Comparison of ENCODE assay signal across 2 cellular contexts in the genomic region with DNA sequence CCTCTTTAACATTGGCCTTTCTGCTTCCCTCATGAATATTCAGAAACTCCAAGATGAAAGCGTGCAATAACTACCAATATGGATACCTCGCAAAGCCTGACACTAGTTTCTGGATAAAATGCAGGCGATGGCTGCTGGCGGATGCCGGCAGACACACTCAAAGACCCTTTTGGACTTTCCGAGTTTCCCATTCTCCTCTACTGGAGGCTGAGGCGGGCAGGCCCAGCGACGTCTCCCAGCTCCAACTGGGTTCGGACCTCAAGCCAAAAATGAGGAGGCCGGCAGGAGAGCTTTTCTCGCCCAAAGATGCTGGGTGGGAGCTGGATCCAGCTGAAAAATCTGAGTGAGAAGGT.
TF ChIP-seq lines count a peak whose summit lies in the region.

No MANE protein-coding gene starts in this region.

TF ChIP-seq in K562, 482 proteins besides CTCF, POLR2A, EP300 and RAD21:
- TF ChIP-seq, protein P1, sequence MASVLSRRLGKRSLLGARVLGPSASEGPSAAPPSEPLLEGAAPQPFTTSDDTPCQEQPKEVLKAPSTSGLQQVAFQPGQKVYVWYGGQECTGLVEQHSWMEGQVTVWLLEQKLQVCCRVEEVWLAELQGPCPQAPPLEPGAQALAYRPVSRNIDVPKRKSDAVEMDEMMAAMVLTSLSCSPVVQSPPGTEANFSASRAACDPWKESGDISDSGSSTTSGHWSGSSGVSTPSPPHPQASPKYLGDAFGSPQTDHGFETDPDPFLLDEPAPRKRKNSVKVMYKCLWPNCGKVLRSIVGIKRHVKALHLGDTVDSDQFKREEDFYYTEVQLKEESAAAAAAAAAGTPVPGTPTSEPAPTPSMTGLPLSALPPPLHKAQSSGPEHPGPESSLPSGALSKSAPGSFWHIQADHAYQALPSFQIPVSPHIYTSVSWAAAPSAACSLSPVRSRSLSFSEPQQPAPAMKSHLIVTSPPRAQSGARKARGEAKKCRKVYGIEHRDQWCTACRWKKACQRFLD (CRISPR knock-in tag; IDR thresholded peaks at IDR 0.05), result 0 out of 2 replicates have a peak, but pooled peaks have one; percentile 9
- no peak for TF ChIP-seq TBL1XR1 (IDR thresholded peaks at IDR 0.05; ENCODE audit: low read length in 2 of 2)
- TF ChIP-seq, protein P2, sequence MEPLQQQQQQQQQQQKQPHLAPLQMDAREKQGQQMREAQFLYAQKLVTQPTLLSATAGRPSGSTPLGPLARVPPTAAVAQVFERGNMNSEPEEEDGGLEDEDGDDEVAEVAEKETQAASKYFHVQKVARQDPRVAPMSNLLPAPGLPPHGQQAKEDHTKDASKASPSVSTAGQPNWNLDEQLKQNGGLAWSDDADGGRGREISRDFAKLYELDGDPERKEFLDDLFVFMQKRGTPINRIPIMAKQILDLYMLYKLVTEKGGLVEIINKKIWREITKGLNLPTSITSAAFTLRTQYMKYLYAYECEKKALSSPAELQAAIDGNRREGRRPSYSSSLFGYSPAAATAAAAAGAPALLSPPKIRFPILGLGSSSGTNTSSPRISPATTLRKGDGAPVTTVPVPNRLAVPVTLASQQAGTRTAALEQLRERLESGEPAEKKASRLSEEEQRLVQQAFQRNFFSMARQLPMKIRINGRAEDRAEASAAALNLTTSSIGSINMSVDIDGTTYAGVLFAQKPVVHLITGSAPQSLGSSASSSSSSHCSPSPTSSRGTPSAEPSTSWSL (CRISPR knock-in tag; IDR thresholded peaks at IDR 0.05; ENCODE audit: borderline replicate concordance), result no peak
- peak in 1 of 2 experiments; percentile 26; a peak in 2 of 4 replicates for TF ChIP-seq NRF1 (conservative IDR thresholded peaks at IDR 0.05 in 1 of 2, IDR thresholded peaks at IDR 0.05 in 1 of 2)
- no peak for TF ChIP-seq SIX5 (IDR thresholded peaks at IDR 0.05; ENCODE audit: borderline replicate concordance in 1 of 2, insufficient read depth in 1 of 2, low read depth in 1 of 2, low read length in 2 of 2)
- TF ChIP-seq ZNF253 (CRISPR knock-in tag; conservative IDR thresholded peaks at IDR 0.05), result no peak
- no peak for TF ChIP-seq CHD2 (IDR thresholded peaks at IDR 0.05; ENCODE audit: low read depth, low read length)
- no peak for TF ChIP-seq KAT2B (IDR thresholded peaks at IDR 0.05; ENCODE audit: low read depth, low read length)
- TF ChIP-seq ZNF347 (CRISPR knock-in tag; IDR thresholded peaks at IDR 0.05; ENCODE audit: low read depth), result no peak
- TF ChIP-seq MED1 (CRISPR knock-in tag; IDR thresholded peaks at IDR 0.05; ENCODE audit: borderline replicate concordance), result no peak
- TF ChIP-seq USF2 (CRISPR knock-in tag; IDR thresholded peaks at IDR 0.05), result no peak
- TF ChIP-seq NFIX (CRISPR knock-in tag; IDR thresholded peaks at IDR 0.05; ENCODE audit: low read depth), result no peak
- no peak for TF ChIP-seq CSDE1 (IDR thresholded peaks at IDR 0.05)
- TF ChIP-seq, protein P3, sequence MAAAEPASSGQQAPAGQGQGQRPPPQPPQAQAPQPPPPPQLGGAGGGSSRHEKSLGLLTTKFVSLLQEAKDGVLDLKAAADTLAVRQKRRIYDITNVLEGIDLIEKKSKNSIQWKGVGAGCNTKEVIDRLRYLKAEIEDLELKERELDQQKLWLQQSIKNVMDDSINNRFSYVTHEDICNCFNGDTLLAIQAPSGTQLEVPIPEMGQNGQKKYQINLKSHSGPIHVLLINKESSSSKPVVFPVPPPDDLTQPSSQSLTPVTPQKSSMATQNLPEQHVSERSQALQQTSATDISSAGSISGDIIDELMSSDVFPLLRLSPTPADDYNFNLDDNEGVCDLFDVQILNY (CRISPR knock-in tag; IDR thresholded peaks at IDR 0.05), result no peak
- no peak for TF ChIP-seq PURB (CRISPR knock-in tag; IDR thresholded peaks at IDR 0.05; ENCODE audit: low read depth)
- no peak for TF ChIP-seq ZZZ3 (IDR thresholded peaks at IDR 0.05)
- TF ChIP-seq ZNF589 (CRISPR knock-in tag; IDR thresholded peaks at IDR 0.05; ENCODE audit: low read depth), result no peak
- no peak for TF ChIP-seq MIER1 (IDR thresholded peaks at IDR 0.05; ENCODE audit: low read depth)
- no peak for TF ChIP-seq RB1 (IDR thresholded peaks at IDR 0.05; ENCODE audit: low read depth)
- TF ChIP-seq MAFG (tag; conservative IDR thresholded peaks at IDR 0.05), result no peak
- TF ChIP-seq L3MBTL2 (IDR thresholded peaks at IDR 0.05), result peak; percentile 9; the same call in 1 of the 2 replicates
- TF ChIP-seq PTRF (tag; IDR thresholded peaks at IDR 0.05), result no peak

TF ChIP-seq in HepG2, 621 proteins besides CTCF, POLR2A, EP300 and RAD21:
- TF ChIP-seq SMARCE1 (IDR thresholded peaks at IDR 0.05; ENCODE audit: borderline replicate concordance) (no peak), ZNF724P (CRISPR knock-in tag; IDR thresholded peaks at IDR 0.05; ENCODE audit: borderline replicate concordance) (no peak), ZNF564 (CRISPR knock-in tag; IDR thresholded peaks at IDR 0.05) (no peak), SMARCC2 (IDR thresholded peaks at IDR 0.05) (no peak), TBX2 (CRISPR knock-in tag; IDR thresholded peaks at IDR 0.05; ENCODE audit: borderline replicate concordance) (no peak), STAT6 (CRISPR knock-in tag; IDR thresholded peaks at IDR 0.05; ENCODE audit: borderline replicate concordance) (no peak), RARA (CRISPR knock-in tag; IDR thresholded peaks at IDR 0.05) (no peak)
